In the genomic region with DNA sequence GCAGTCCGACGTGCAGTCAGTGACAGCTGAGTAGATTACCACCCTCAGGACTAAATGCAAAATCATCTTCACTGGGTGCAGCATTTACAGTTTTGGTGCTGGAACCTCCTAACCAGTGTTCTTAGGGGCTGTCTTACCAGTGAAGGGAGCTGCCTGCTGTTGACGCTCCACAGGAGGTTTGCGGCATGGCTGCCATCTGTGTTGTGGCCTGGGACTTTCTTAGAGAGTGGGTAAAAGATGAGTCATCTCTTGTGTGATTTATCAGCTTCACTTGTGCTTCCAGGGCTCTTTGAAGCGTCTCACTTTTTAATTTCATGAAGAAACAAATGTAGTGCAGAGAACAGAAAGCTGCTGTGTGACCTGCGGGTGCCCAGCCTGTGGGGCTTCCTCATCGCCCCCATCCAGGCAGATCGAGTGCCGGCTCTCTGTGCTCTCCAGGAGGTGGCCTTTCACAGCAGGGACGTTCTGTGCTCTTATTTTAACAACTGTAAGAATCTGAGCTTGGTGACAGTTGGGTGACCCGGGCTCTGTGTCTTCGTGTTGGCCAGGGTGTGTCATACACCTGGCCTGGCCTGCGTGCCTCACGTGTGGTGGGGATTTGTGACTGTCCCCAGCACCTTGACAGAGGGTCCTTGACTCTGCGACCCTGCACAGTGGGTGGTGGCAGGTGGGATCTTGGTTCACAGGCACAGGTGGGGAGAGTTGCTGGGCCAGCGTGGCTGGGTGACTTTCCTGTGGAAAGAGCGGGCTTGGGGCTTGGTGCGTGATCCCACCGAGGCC, we compare ENCODE assay signal across 8 cellular contexts. TPM values are rescaled to one million over a fixed set of nuclear protein-coding genes. Genes with fewer than 3 reads are reported as not detected.
DNase-seq lines count a peak whose midpoint lies in the region; ATAC-seq and TF ChIP-seq lines count a peak whose summit lies in the region.

No MANE protein-coding gene starts in this region.

- DNase-seq in GM23248 (peak; percentile 88), MG63 (peak; percentile 68), non-pigmented ciliary epithelial cell (ENCODE audit: low read depth) (peak; percentile 59), upper lobe of right lung (no peak), left lobe of liver (ENCODE audit: low spot score) (no peak)
- peak; percentile 72 for DNase-seq in activated CD4-positive, CD25-positive, alpha-beta regulatory T cell treated with anti-CD3 and anti-CD28 coated beads, Interleukin-2, amount 50 U/mL, for 72 hours
- DNase-seq in central memory CD8-positive, alpha-beta T cell (ENCODE audit: low spot score in 2 of 2): peak; percentile 72 to 91

- intact Hi-C loops in upper lobe of right lung (cut with DNase I): no loop called here

- TF ChIP-seq CTCF in upper lobe of right lung (IDR thresholded peaks at IDR 0.05): no peak

- H3K27me3 ChIP-seq in GM23248 (replicated peaks; ENCODE audit: insufficient read depth) (no peaks in the 10 kb centered on the region), MG63 (no peaks in the 10 kb centered on the region), upper lobe of right lung (no peaks in the 10 kb centered on the region)

- H3K27ac Mint-ChIP-seq in central memory CD8-positive, alpha-beta T cell (ENCODE audit: low read depth): peak overlapping the region; percentile 98

- H3K9me3 ChIP-seq in GM23248 (ENCODE audit: low read depth) (no peaks in the 10 kb centered on the region), MG63 (no peaks in the 10 kb centered on the region), upper lobe of right lung (no peaks in the 10 kb centered on the region)

- H3K27me3 Mint-ChIP-seq in central memory CD8-positive, alpha-beta T cell: no peaks in the 10 kb centered on the region

- H3K9me2 ChIP-seq in GM23248 (ENCODE audit: insufficient read depth): no peaks in the 10 kb centered on the region

- peak overlapping the region; percentile 15; the same call in 1 of the 2 replicates for H3K9ac ChIP-seq in GM23248

- no peak overlapping the region for H2AFZ ChIP-seq in GM23248

- H3K4me1 Mint-ChIP-seq in central memory CD8-positive, alpha-beta T cell: peaks cover 56% of the 10 kb centered on the region

- H3K36me3 Mint-ChIP-seq in central memory CD8-positive, alpha-beta T cell (ENCODE audit: insufficient read depth): peaks cover 10% of the 10 kb centered on the region

- peak overlapping the region; percentile 83 for H3K4me3 Mint-ChIP-seq in central memory CD8-positive, alpha-beta T cell

- H3F3A ChIP-seq in GM23248 (ENCODE audit: insufficient read depth): 0 out of 2 replicates have a peak, but pooled peaks cover 4% of the 10 kb centered on the region

- H3K4me3 ChIP-seq in GM08714 (ENCODE audit: low read length) (peak overlapping the region; percentile 27; the same call in 1 of the 2 replicates), GM23248 (no peak overlapping the region), MG63 (no peak overlapping the region), upper lobe of right lung (no peak overlapping the region)

- H3K27ac ChIP-seq in GM23248: no peak overlapping the region
- H3K27ac ChIP-seq in upper lobe of right lung: no peak overlapping the region

- H3K36me3 ChIP-seq in GM23248 (ENCODE audit: low read depth) (no peaks in the 10 kb centered on the region), MG63 (peaks cover 6% of the 10 kb centered on the region), upper lobe of right lung (no peaks in the 10 kb centered on the region)

- WGBS in GM23248 (ENCODE audit: low coverage in 1 of 2, low lambda C conversion rate in 2 of 2, missing lambda C conversion rate in 2 of 2), 2 experiments: 29 to 33% methylated on average over 17 to 19 of the region's 19 CpGs

- in situ Hi-C loops in GM23248 (cut with MboI): no loop called here

- H3K9me3 Mint-ChIP-seq in central memory CD8-positive, alpha-beta T cell: no peaks in the 10 kb centered on the region

- ATAC-seq in central memory CD8-positive, alpha-beta T cell (replicated peaks; ENCODE audit: extremely low read depth, poor library complexity, severe bottlenecking): peak; percentile 95
- ATAC-seq in upper lobe of right lung (peak; percentile 24), left lobe of liver (no peak)

- H3K4me2 ChIP-seq in GM23248 (ENCODE audit: unreplicated experiment): peak overlapping the region; percentile 61

- H3K4me1 ChIP-seq in GM23248 (ENCODE audit: insufficient read depth): peaks cover 22% of the 10 kb centered on the region
- H3K4me1 ChIP-seq in upper lobe of right lung: peaks cover 22% of the 10 kb centered on the region

- H3K79me2 ChIP-seq in GM23248 (ENCODE audit: insufficient read depth): no peaks in the 10 kb centered on the region

- H4K20me1 ChIP-seq in GM23248 (ENCODE audit: insufficient read depth): no peaks in the 10 kb centered on the region

RNA-seq across cellular contexts. Expression of gene ZNF750, which starts 24.3 kb away (rescaled TPM):
- total RNA-seq in GM23248 (2014; rRNA removed; shearing (Covaris generic)): not detected in 2 replicates
- polyA plus RNA-seq in GM23248 (2016; fragmentation: Nextera tagmentation; extraction: Ambion mirVana): 0.11 TPM in 1 of 2 replicates, not detected in the other
- total RNA-seq in MG63 (2014; rRNA removed; shearing (Covaris generic); ENCODE audit: low replicate concordance): not detected in 2 replicates
- total RNA-seq in upper lobe of right lung (5.6 TPM), left lobe of liver (0.08 TPM)

Comparison
In these comparisons a context has a peak if more than half of its experiments do, and no peak if none do; other contexts are left out.
1. DNase-seq: peak in GM23248 (single experiment), MG63 (single experiment), activated CD4-positive, CD25-positive, alpha-beta regulatory T cell treated with anti-CD3 and anti-CD28 coated beads, Interleukin-2, amount 50 U/mL, for 72 hours (single experiment), central memory CD8-positive, alpha-beta T cell (2 of 2) and non-pigmented ciliary epithelial cell (single experiment); none in upper lobe of right lung (single experiment) and left lobe of liver (single experiment).